In genomic region chr1:43705982-43706597, GRCh38 we compare ENCODE assay signal across 8 cellular contexts. TPM values are rescaled to one million over a fixed set of nuclear protein-coding genes. Genes with fewer than 3 reads are reported as not detected.
DNase-seq lines count a peak whose midpoint lies in the region; ATAC-seq and TF ChIP-seq lines count a peak whose summit lies in the region.

No MANE protein-coding gene starts in this region.

- no peak overlapping the region for H3K27ac ChIP-seq in AG04450 (ENCODE audit: low read depth, low read length)
- no peak overlapping the region; the same call in 1 of the 2 replicates for H3K27ac ChIP-seq in SJSA1
- no peak overlapping the region for H3K27ac ChIP-seq in iPS-18a (ENCODE audit: low read length)

- CTCF ChIA-PET in AG04450 (lab: Charles Lee): interaction anchor here (1.3 to 2.8 kb wide), 2 partner anchors 176 to 229 kb away, joined by 3 to 10 read pairs; no protein-coding TSS in a partner anchor

- DNase-seq in AG04450 (ENCODE audit: low read depth, low spot score) (no peak), GM12864 (ENCODE audit: low read depth) (no peak), SJSA1 (ENCODE audit: low read depth in 1 of 2, low spot score in 2 of 2) (no peak), KG1 (lab: John Stamatoyannopoulos, UW) (no peak), ureter (ENCODE audit: low spot score) (no peak)

- peak overlapping the region; percentile 72 for H3K9ac ChIP-seq in iPS-18a (ENCODE audit: low read length)

- POLR2A ChIA-PET in AG04450 (lab: Yijun Ruan, JAX): no interaction called here

- H3K9me3 ChIP-seq in AG04450 (ENCODE audit: control insufficient read depth, insufficient read depth, low read length) (no peaks in the 10 kb centered on the region), SJSA1 (replicated peaks) (peaks cover 8% of the 10 kb centered on the region; the same call in 1 of the 2 replicates), iPS-18a (ENCODE audit: control insufficient read depth, low read depth, low read length) (no peaks in the 10 kb centered on the region)

- peaks cover 38% of the 10 kb centered on the region for H3K4me1 ChIP-seq in SJSA1 (replicated peaks)
- peaks cover 12% of the 10 kb centered on the region for H3K4me1 ChIP-seq in iPS-18a (ENCODE audit: control insufficient read depth, low read depth, low read length)

- no peak for TF ChIP-seq CTCF in AG04450 (IDR thresholded peaks at IDR 0.05; ENCODE audit: low read depth, low read length)
- TF ChIP-seq CTCF in GM12864 (IDR thresholded peaks at IDR 0.05; ENCODE audit: low read depth, low read length, missing control alignments): no peak

- H3K36me3 ChIP-seq in SJSA1 (peaks cover 79% of the 10 kb centered on the region), iPS-18a (ENCODE audit: control insufficient read depth, low read depth, low read length) (peaks cover 45% of the 10 kb centered on the region)

- ATAC-seq in HG03135 (IDR thresholded peaks at IDR 0.05; ENCODE audit: unreplicated experiment): no peak
- no peak for ATAC-seq in HG02678 (IDR thresholded peaks at IDR 0.05; ENCODE audit: unreplicated experiment)

- H3K4me3 ChIP-seq in AG04450 (ENCODE audit: low read depth, low read length): peak overlapping the region; percentile 87
- H3K4me3 ChIP-seq in GM12864 (ENCODE audit: low read depth, low read length): peak overlapping the region; percentile 89
- H3K4me3 ChIP-seq in SJSA1: peak overlapping the region; percentile 100
- peak overlapping the region; percentile 83 for H3K4me3 ChIP-seq in iPS-18a (ENCODE audit: low read length)

- H3K27me3 ChIP-seq in AG04450 (ENCODE audit: control insufficient read depth, insufficient read depth, low read length) (no peaks in the 10 kb centered on the region), SJSA1 (replicated peaks) (no peaks in the 10 kb centered on the region), iPS-18a (ENCODE audit: control insufficient read depth, insufficient read depth, low read length) (no peaks in the 10 kb centered on the region)

RNA-seq across cellular contexts. Expression of gene ST3GAL3, which starts 1.2 kb away (rescaled TPM):
- 11.5 and 13.4 TPM in 2 replicates for polyA plus RNA-seq in AG04450 (2011; rRNA removed)
- 20.3 and 35.4 TPM in 2 replicates for polyA minus RNA-seq in AG04450 (2011; rRNA and poly(A)+ RNA removed)
- total RNA-seq in SJSA1 (2014; rRNA removed; shearing (Covaris generic)): 18.7 and 25.0 TPM in 2 replicates
- total RNA-seq in ureter: 39.5 TPM

RNA-seq across cellular contexts. Expression of gene KDM4A, which starts 56.1 kb away (rescaled TPM):
- polyA plus RNA-seq in AG04450 (2011; rRNA removed): 54.9 and 56.7 TPM in 2 replicates
- polyA minus RNA-seq in AG04450 (2011; rRNA and poly(A)+ RNA removed): 49.0 and 50.0 TPM in 2 replicates
- total RNA-seq in SJSA1 (2014; rRNA removed; shearing (Covaris generic)): 22.4 and 25.6 TPM in 2 replicates
- 62.9 TPM for total RNA-seq in ureter
